1 cellular context compared by ENCODE assay signal in genomic region chr9:86187121-86187520, GRCh38.
TF ChIP-seq lines count a peak whose summit lies in the region.

No MANE protein-coding gene starts in this region.

TF ChIP-seq in H1, 55 proteins besides CTCF, POLR2A, EP300 and RAD21:
- TF ChIP-seq SUZ12 (IDR thresholded peaks at IDR 0.05; ENCODE audit: low read length), result no peak
- peak; percentile 26; the same call in 1 of the 2 replicates for TF ChIP-seq MAX (IDR thresholded peaks at IDR 0.05)
- TF ChIP-seq, protein P1, sequence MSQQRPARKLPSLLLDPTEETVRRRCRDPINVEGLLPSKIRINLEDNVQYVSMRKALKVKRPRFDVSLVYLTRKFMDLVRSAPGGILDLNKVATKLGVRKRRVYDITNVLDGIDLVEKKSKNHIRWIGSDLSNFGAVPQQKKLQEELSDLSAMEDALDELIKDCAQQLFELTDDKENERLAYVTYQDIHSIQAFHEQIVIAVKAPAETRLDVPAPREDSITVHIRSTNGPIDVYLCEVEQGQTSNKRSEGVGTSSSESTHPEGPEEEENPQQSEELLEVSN (IDR thresholded peaks at IDR 0.05), result no peak
- TF ChIP-seq, protein P2, sequence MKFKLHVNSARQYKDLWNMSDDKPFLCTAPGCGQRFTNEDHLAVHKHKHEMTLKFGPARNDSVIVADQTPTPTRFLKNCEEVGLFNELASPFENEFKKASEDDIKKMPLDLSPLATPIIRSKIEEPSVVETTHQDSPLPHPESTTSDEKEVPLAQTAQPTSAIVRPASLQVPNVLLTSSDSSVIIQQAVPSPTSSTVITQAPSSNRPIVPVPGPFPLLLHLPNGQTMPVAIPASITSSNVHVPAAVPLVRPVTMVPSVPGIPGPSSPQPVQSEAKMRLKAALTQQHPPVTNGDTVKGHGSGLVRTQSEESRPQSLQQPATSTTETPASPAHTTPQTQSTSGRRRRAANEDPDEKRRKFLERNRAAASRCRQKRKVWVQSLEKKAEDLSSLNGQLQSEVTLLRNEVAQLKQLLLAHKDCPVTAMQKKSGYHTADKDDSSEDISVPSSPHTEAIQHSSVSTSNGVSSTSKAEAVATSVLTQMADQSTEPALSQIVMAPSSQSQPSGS (IDR thresholded peaks at IDR 0.05; ENCODE audit: low read length), result no peak
- no peak for TF ChIP-seq ASH2L (IDR thresholded peaks at IDR 0.05; ENCODE audit: low read length)
- no peak for TF ChIP-seq SRF (IDR thresholded peaks at IDR 0.05; ENCODE audit: low read depth, low read length)
- TF ChIP-seq GABPA (IDR thresholded peaks at IDR 0.05; ENCODE audit: borderline replicate concordance, insufficient read depth, low read length), result no peak
- no peak; the same call in none of the 2 replicates for TF ChIP-seq YY1 (IDR thresholded peaks at IDR 0.05; ENCODE audit: low read depth, low read length)
- TF ChIP-seq CREB1 (IDR thresholded peaks at IDR 0.05), result no peak
- peak; percentile 64; the same call in 1 of the 2 replicates for TF ChIP-seq SP1 (IDR thresholded peaks at IDR 0.05; ENCODE audit: low read depth, low read length)
- TF ChIP-seq RNF2 (IDR thresholded peaks at IDR 0.05; ENCODE audit: borderline replicate concordance, low read depth, low read length, missing control alignments, poor library complexity, severe bottlenecking), result no peak
- no peak for TF ChIP-seq EGR1 (IDR thresholded peaks at IDR 0.05; ENCODE audit: borderline replicate concordance, low read depth, low read length)
- no peak for TF ChIP-seq KDM5A (IDR thresholded peaks at IDR 0.05; ENCODE audit: low read length)
- TF ChIP-seq JUND (IDR thresholded peaks at IDR 0.05; ENCODE audit: low read length), result no peak
- TF ChIP-seq USF2 (IDR thresholded peaks at IDR 0.05; ENCODE audit: low read length), result no peak
- no peak for TF ChIP-seq SP4 (IDR thresholded peaks at IDR 0.05; ENCODE audit: low read length)
- no peak for TF ChIP-seq CHD7 (IDR thresholded peaks at IDR 0.05; ENCODE audit: insufficient replicate concordance, low read length)
- TF ChIP-seq RXRA (IDR thresholded peaks at IDR 0.05; ENCODE audit: insufficient read depth, low read depth, low read length), result peak; percentile 56; the same call in 1 of the 2 replicates
- no peak for TF ChIP-seq PHF8 (conservative IDR thresholded peaks at IDR 0.05; ENCODE audit: low read depth, low read length)
- no peak for TF ChIP-seq JUN (IDR thresholded peaks at IDR 0.05; ENCODE audit: low read depth, low read length)
- no peak for TF ChIP-seq MAFK (IDR thresholded peaks at IDR 0.05; ENCODE audit: low read depth, low read length)
- peak; percentile 53; the same call in 1 of the 2 replicates for TF ChIP-seq POU5F1 (IDR thresholded peaks at IDR 0.05; ENCODE audit: low read depth, low read length)
- TF ChIP-seq CHD2 (IDR thresholded peaks at IDR 0.05; ENCODE audit: low read length), result no peak
- TF ChIP-seq TAF1 (IDR thresholded peaks at IDR 0.05; ENCODE audit: low read depth, low read length), result no peak
- no peak for TF ChIP-seq ZNF274 (IDR thresholded peaks at IDR 0.05; ENCODE audit: borderline replicate concordance, extremely low read depth, low read length)
- no peak for TF ChIP-seq CEBPB (IDR thresholded peaks at IDR 0.05; ENCODE audit: low read depth, low read length)
- no peak for TF ChIP-seq CBX8 (IDR thresholded peaks at IDR 0.05; ENCODE audit: borderline replicate concordance, low read depth, low read length)
- TF ChIP-seq, protein P3, sequence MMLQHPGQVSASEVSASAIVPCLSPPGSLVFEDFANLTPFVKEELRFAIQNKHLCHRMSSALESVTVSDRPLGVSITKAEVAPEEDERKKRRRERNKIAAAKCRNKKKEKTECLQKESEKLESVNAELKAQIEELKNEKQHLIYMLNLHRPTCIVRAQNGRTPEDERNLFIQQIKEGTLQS (IDR thresholded peaks at IDR 0.05; ENCODE audit: insufficient read depth, low read depth, low read length), result no peak
- TF ChIP-seq NRF1 (IDR thresholded peaks at IDR 0.05; ENCODE audit: low read depth, low read length), result no peak
- TF ChIP-seq GTF2F1 (IDR thresholded peaks at IDR 0.05; ENCODE audit: borderline replicate concordance, low read depth, low read length), result no peak
- no peak for TF ChIP-seq SIX5 (IDR thresholded peaks at IDR 0.05; ENCODE audit: low read depth, low read length)
- no peak for TF ChIP-seq FOSL1 (IDR thresholded peaks at IDR 0.05; ENCODE audit: insufficient read depth, low read depth, low read length)
- no peak for TF ChIP-seq CBX5 (IDR thresholded peaks at IDR 0.05; ENCODE audit: low read depth, low read length)
- TF ChIP-seq TAF7 (optimal IDR thresholded peaks at IDR 0.05; ENCODE audit: borderline replicate concordance, low read depth, low read length), result no peak
- TF ChIP-seq KDM1A (IDR thresholded peaks at IDR 0.05; ENCODE audit: borderline replicate concordance, low read length), result no peak
- TF ChIP-seq SIRT6 (IDR thresholded peaks at IDR 0.05; ENCODE audit: low read length), result no peak
- no peak for TF ChIP-seq HDAC6 (IDR thresholded peaks at IDR 0.05; ENCODE audit: low read depth, low read length)
- no peak for TF ChIP-seq BACH1 (IDR thresholded peaks at IDR 0.05; ENCODE audit: low read length)
- no peak for TF ChIP-seq SAP30 (IDR thresholded peaks at IDR 0.05; ENCODE audit: insufficient read depth, insufficient replicate concordance, low read length)
- no peak for TF ChIP-seq TBP (IDR thresholded peaks at IDR 0.05; ENCODE audit: low read depth, low read length)
- TF ChIP-seq BCL11A (IDR thresholded peaks at IDR 0.05; ENCODE audit: low read depth in 2 of 2, low read length in 2 of 2), result peak in 1 of 2 experiments; percentile 11
- TF ChIP-seq BRCA1 (IDR thresholded peaks at IDR 0.05; ENCODE audit: low read depth, low read length), result no peak
- TF ChIP-seq NANOG (IDR thresholded peaks at IDR 0.05; ENCODE audit: insufficient read depth, low read depth, low read length, poor library complexity, severe bottlenecking), result peak; percentile 92
- TF ChIP-seq TCF12 (IDR thresholded peaks at IDR 0.05; ENCODE audit: low read depth, low read length), result 0 out of 2 replicates have a peak, but pooled peaks have one; percentile 46
- no peak for TF ChIP-seq SP2 (IDR thresholded peaks at IDR 0.05; ENCODE audit: low read length)
- TF ChIP-seq KDM4A (IDR thresholded peaks at IDR 0.05; ENCODE audit: low read depth, low read length, severe bottlenecking), result no peak
- no peak for TF ChIP-seq CTBP2 (IDR thresholded peaks at IDR 0.05; ENCODE audit: borderline replicate concordance, insufficient read depth, insufficient read length, low read length)
- TF ChIP-seq HDAC2 (IDR thresholded peaks at IDR 0.05; ENCODE audit: borderline replicate concordance in 1 of 2, low read depth in 2 of 2, low read length in 2 of 2), result no peak
- TF ChIP-seq SIN3A (conservative IDR thresholded peaks at IDR 0.05 in 1 of 2, IDR thresholded peaks at IDR 0.05 in 1 of 2; ENCODE audit: low read depth in 1 of 2, low read length in 2 of 2), result no peak
- TF ChIP-seq TEAD4 (IDR thresholded peaks at IDR 0.05; ENCODE audit: low read depth, low read length), result no peak
